ENCODE assay signal across 27 cellular contexts in genomic region chr5:177487975-177488374, GRCh38. TPM values are rescaled to one million over a fixed set of nuclear protein-coding genes. Genes with fewer than 3 reads are reported as not detected.
DNase-seq lines count a peak whose midpoint lies in the region; ATAC-seq, FAIRE-seq and TF ChIP-seq lines count a peak whose summit lies in the region.
"Had no signal": no experiment of that assay in that cellular context is flagged by ENCODE, and none has a peak within 500 bp of the region (broad histone marks: within the 10 kb centered on the region; RNA-seq: fewer than 3 reads in every experiment).

No MANE protein-coding gene starts in this region.

- no peak overlapping the region; the same call in 1 of the 2 replicates for H4K8ac ChIP-seq in H1 (ENCODE audit: extremely low read depth, insufficient read depth, low read length)

- H4K5ac ChIP-seq in H1 (ENCODE audit: insufficient read length, low read depth, low read length) = no peak overlapping the region

- H3K4me1 ChIP-seq in NT2/D1 (ENCODE audit: insufficient read depth, insufficient read length) (peaks cover 46% of the 10 kb centered on the region), H1 (replicated peaks in 1 of 4; ENCODE audit: control insufficient read depth in 3 of 4, insufficient read depth in 4 of 4, low read length in 3 of 4) (peaks cover 0 to 5% (median 3%) of the 10 kb centered on the region in 4 experiments; a peak in 5 of 7 replicates), thoracic aorta (ENCODE audit: control insufficient read depth in 1 of 2, low read depth in 2 of 2) (peaks cover 25 to 95% of the 10 kb centered on the region in 2 donors)
- H3K4me1 ChIP-seq: prostate gland had no signal

- TF ChIP-seq CTCF in H1 (IDR thresholded peaks at IDR 0.05; ENCODE audit: control extremely low read depth in 1 of 3, insufficient read depth in 1 of 3, low read depth in 1 of 3, low read length in 3 of 3) = peak in 1 of 3 experiments; percentile 37; a peak in 1 of 4 replicates
- no peak for TF ChIP-seq CTCF in thoracic aorta (IDR thresholded peaks at IDR 0.05)

- H3K27me3 ChIP-seq in NT2/D1 (ENCODE audit: insufficient read depth, insufficient read length) = no peaks in the 10 kb centered on the region
- H3K27me3 ChIP-seq in H1 (replicated peaks in 1 of 4; ENCODE audit: control insufficient read depth in 3 of 4, extremely low read depth in 1 of 4, insufficient read depth in 3 of 4, low read length in 3 of 4) = no peaks in the 10 kb centered on the region
- H3K27me3 ChIP-seq in thoracic aorta (replicated peaks; ENCODE audit: insufficient read depth) = no peaks in the 10 kb centered on the region

- POLR2A ChIA-PET in H1 (lab: Charles Lee; ENCODE audit: partially characterized antibody) = interaction anchor here (0.6 to 67.5 kb wide), 3 partner anchors 8 to 123 kb away, joined by 3 to 3349 read pairs (median 3349); partner anchors contain the start of genes DBN1, DOK3, PDLIM7 and PRR7

- no peak for FAIRE-seq in H1 (lab: Jason Lieb, UNC)

- H2AK5ac ChIP-seq in H1 (ENCODE audit: low read depth, low read length) = no peak overlapping the region

- 96% methylated on average over 15 of the region's 15 CpGs; no CpG with 5 or more reads in 1 of the 2 experiments for WGBS in H1 (ENCODE audit: extremely low coverage in 1 of 2, insufficient coverage in 1 of 2, insufficient read length in 1 of 2, insufficient replicate concordance in 2 of 2, low coverage in 1 of 2, low lambda C conversion rate in 2 of 2, missing lambda C conversion rate in 1 of 2), 2 experiments

- no peak; a peak in 1 of 4 replicates for TF ChIP-seq RAD21 in H1 (IDR thresholded peaks at IDR 0.05 in 1 of 2, conservative IDR thresholded peaks at IDR 0.05 in 1 of 2; ENCODE audit: low read depth in 2 of 2, low read length in 2 of 2)

- peaks cover 7 to 17% of the 10 kb centered on the region in 2 experiments for H4K20me1 ChIP-seq in H1 (replicated peaks in 1 of 2; ENCODE audit: control insufficient read depth in 1 of 2, insufficient read depth in 2 of 2, low read length in 2 of 2)

- peaks cover 7% of the 10 kb centered on the region; the same call in 1 of the 2 replicates for H3K79me1 ChIP-seq in H1 (ENCODE audit: low read depth, low read length)

- no peak overlapping the region for H3K27ac ChIP-seq in H1 (ENCODE audit: low read depth, low read length)
- peak overlapping the region; percentile 19 to 58 for H3K27ac ChIP-seq in thoracic aorta
- H3K27ac ChIP-seq: 22Rv1, HL-60, prostate gland had no signal

- H3K9ac ChIP-seq in NT2/D1 (ENCODE audit: insufficient read length, low read depth) (peak overlapping the region; percentile 32), H1 (replicated peaks in 1 of 4; ENCODE audit: extremely low read depth in 1 of 4, low read depth in 3 of 4, low read length in 3 of 4) (no peak overlapping the region)

- H3K4me3 ChIP-seq in NT2/D1 (ENCODE audit: insufficient read length, low read depth) (no peak overlapping the region), H1 (ENCODE audit: extremely low read depth in 1 of 4, insufficient read depth in 2 of 4, low read depth in 3 of 4, low read length in 4 of 4) (no peak overlapping the region), thoracic aorta (no peak overlapping the region)
- H3K4me3 ChIP-seq: prostate gland had no signal

- DNase-seq in NCI-H1092 treated with DMSO at 0.1 percent for 48 hours (lab: John Stamatoyannopoulos, UW) (peak; percentile 10), NCI-H1092 (lab: John Stamatoyannopoulos, UW) (no peak), NT2/D1 (ENCODE audit: low read depth, low spot score) (no peak), H1 (ENCODE audit: low read depth in 1 of 2, low spot score in 2 of 2) (no peak), thoracic aorta (ENCODE audit: low spot score) (no peak), putamen (ENCODE audit: low spot score) (no peak), superior temporal gyrus (ENCODE audit: extremely low spot score) (no peak)
- DNase-seq: activated CD4-positive, CD25-positive, alpha-beta regulatory T cell; activated CD8-positive, alpha-beta memory T cell treated with anti-CD3 and anti-CD28 coated beads for 24 hours; central memory CD4-positive, alpha-beta T cell; DMS79 treated with DMSO at 0.1 percent for 48 hours; effector memory CD4-positive, alpha-beta T cell; islet precursor cell; KG1; mammary epithelial cell; naive thymus-derived CD4-positive, alpha-beta T cell; NCI-H1436 treated with DMSO at 0.1 percent for 48 hours; NCI-H2227 treated with DMSO at 0.1 percent for 48 hours; SHP77; stimulated activated CD4-positive, alpha-beta T cell treated with anti-CD3 and anti-CD28 coated beads, Interleukin-12 subunit alpha, Interleukin-12 subunit beta, amount 100 ng/mL, for 4 hours; T-helper 2 cell; trophoblast cell had no signal

- H3K4me2 ChIP-seq in H1 (ENCODE audit: insufficient read depth in 1 of 2, low read depth in 2 of 2, low read length in 2 of 2) = no peak overlapping the region

- CTCF ChIA-PET in H1 (lab: Charles Lee; ENCODE audit: partially characterized antibody) = interaction anchor here (0.9 to 12.7 kb wide), 9 partner anchors 8 to 56 kb away, joined by 3 to 306 read pairs (median 7); partner anchors contain the start of genes DDX41, DOK3 and PDLIM7

- H2AFZ ChIP-seq in H1 (ENCODE audit: low read length) = no peak overlapping the region

- no peak overlapping the region for H2BK120ac ChIP-seq in H1 (replicated peaks; ENCODE audit: low read depth, low read length)

- H3K9me3 ChIP-seq in NT2/D1 (ENCODE audit: insufficient read depth, low read length) (no peaks in the 10 kb centered on the region), H1 (ENCODE audit: insufficient read depth in 2 of 2, low read depth in 1 of 2, low read length in 1 of 2) (no peaks in the 10 kb centered on the region), thoracic aorta (no peaks in the 10 kb centered on the region)
- H3K9me3 ChIP-seq: prostate gland had no signal

- no peak overlapping the region for H4K91ac ChIP-seq in H1 (replicated peaks; ENCODE audit: insufficient read length, low read length)

- no peak overlapping the region for H3K23ac ChIP-seq in H1 (ENCODE audit: insufficient read length)

- no peak overlapping the region for H2BK15ac ChIP-seq in H1 (ENCODE audit: low read length)

- no peak overlapping the region for H2BK20ac ChIP-seq in H1 (ENCODE audit: low read length)

- no peak overlapping the region for H3K56ac ChIP-seq in H1 (replicated peaks; ENCODE audit: insufficient read length, low read depth, low read length)

- ATAC-seq in thoracic aorta (ENCODE audit: insufficient number of reproducible peaks, low FRiP score, low read depth) = no peak
- no peak for ATAC-seq in GM21360 (IDR thresholded peaks at IDR 0.05; ENCODE audit: unreplicated experiment)
- ATAC-seq: naive thymus-derived CD4-positive, alpha-beta T cell; stimulated activated memory B cell treated with anti-CD40 and anti-IgM and Interleukin-4, amounts not matched to agents 10 μg/mL and 1 μg/mL and 100 μg/mL, for 72 hours had no signal

- H3K18ac ChIP-seq in H1 (ENCODE audit: extremely low read depth, low read length) = no peak overlapping the region

- H3K36me3 ChIP-seq in NT2/D1 (ENCODE audit: insufficient read depth, insufficient read length, low read length) (peaks cover 96% of the 10 kb centered on the region), H1 (ENCODE audit: control insufficient read depth in 2 of 4, insufficient read depth in 4 of 4, low read length in 3 of 4) (peaks cover 24 to 66% (median 47%) of the 10 kb centered on the region in 4 experiments), thoracic aorta (peaks cover 87% of the 10 kb centered on the region)

- TF ChIP-seq POLR2A in H1 (IDR thresholded peaks at IDR 0.05; ENCODE audit: control extremely low read depth in 1 of 2, low read depth in 2 of 2, low read length in 2 of 2) = peak in 1 of 2 experiments; percentile 13; a peak in 1 of 3 replicates

- H3K79me2 ChIP-seq in H1 (ENCODE audit: control insufficient read depth in 1 of 2, insufficient read depth in 2 of 2, low read length in 2 of 2) = no peaks in the 10 kb centered on the region

- H3K4ac ChIP-seq in H1 (replicated peaks; ENCODE audit: insufficient read length, low read depth, low read length) = no peak overlapping the region

- TF ChIP-seq EP300 in H1 (IDR thresholded peaks at IDR 0.05; ENCODE audit: borderline replicate concordance in 1 of 2, low read depth in 2 of 2, low read length in 2 of 2) = no peak

- H3K23me2 ChIP-seq in H1 (ENCODE audit: low read depth, low read length) = no peaks in the 10 kb centered on the region; the same call in 1 of the 2 replicates

- no peak overlapping the region for H2BK12ac ChIP-seq in H1 (ENCODE audit: low read depth, low read length)

- no peak overlapping the region for H3K14ac ChIP-seq in H1 (ENCODE audit: insufficient read length)

- no peak overlapping the region for H2BK5ac ChIP-seq in H1 (ENCODE audit: low read depth, low read length)

RNA-seq across cellular contexts. Expression of gene PDLIM7, which starts 9.4 kb away (rescaled TPM):
- 86.7 and 94.2 TPM in 2 replicates for total RNA-seq in H1 (2021; fragmentation: NEBNext Ultra II Directional; extraction: Animal tissue kit (Norgen Biotek cat#: 25700))
- 67.3 and 118 TPM in 2 replicates for polyA plus RNA-seq in H1 (2011; rRNA removed)
- polyA plus RNA-seq in H1 (2011; cell fraction: cytosol; rRNA removed) = 69.8 TPM
- 396 TPM for polyA plus RNA-seq in H1 (2011; cell fraction: nucleus; rRNA removed)
- polyA plus RNA-seq in H1 (2012, experiment 1 of 2) = 66.9 to 114 TPM (median 104 TPM) in 4 replicates
- polyA plus RNA-seq in H1 (2012, experiment 2 of 2) = 72.7 TPM
- 55.8 TPM for polyA plus RNA-seq in H1 (2013, experiment 1 of 2)
- 54.4 TPM for polyA plus RNA-seq in H1 (2013, experiment 2 of 2)
- 22.3 and 28.0 TPM in 2 replicates for polyA minus RNA-seq in H1 (2011; rRNA and poly(A)+ RNA removed)
- 53.7 TPM for polyA minus RNA-seq in H1 (2011; cell fraction: cytosol; rRNA and poly(A)+ RNA removed)
- polyA minus RNA-seq in H1 (2011; cell fraction: nucleus; rRNA and poly(A)+ RNA removed) = 149 TPM
- total RNA-seq in thoracic aorta = 100 to 1,000 TPM; 626 to 891 TPM

RNA-seq across cellular contexts. Expression of gene DBN1, which starts 14.5 kb away (rescaled TPM):
- 325 and 333 TPM in 2 replicates for total RNA-seq in H1 (2021; fragmentation: NEBNext Ultra II Directional; extraction: Animal tissue kit (Norgen Biotek cat#: 25700))
- 168 and 250 TPM in 2 replicates for polyA plus RNA-seq in H1 (2011; rRNA removed)
- 212 TPM for polyA plus RNA-seq in H1 (2011; cell fraction: cytosol; rRNA removed)
- polyA plus RNA-seq in H1 (2011; cell fraction: nucleus; rRNA removed) = 1,074 TPM
- polyA plus RNA-seq in H1 (2012, experiment 1 of 2) = 188 to 314 TPM (median 284 TPM) in 4 replicates
- 241 TPM for polyA plus RNA-seq in H1 (2012, experiment 2 of 2)
- polyA plus RNA-seq in H1 (2013, experiment 1 of 2) = 332 TPM
- polyA plus RNA-seq in H1 (2013, experiment 2 of 2) = 350 TPM
- polyA minus RNA-seq in H1 (2011; rRNA and poly(A)+ RNA removed) = 120 and 154 TPM in 2 replicates
- 133 TPM for polyA minus RNA-seq in H1 (2011; cell fraction: cytosol; rRNA and poly(A)+ RNA removed)
- 288 TPM for polyA minus RNA-seq in H1 (2011; cell fraction: nucleus; rRNA and poly(A)+ RNA removed)
- 100 to 1,000 TPM in 1 of 2 donors, 10 to 100 TPM in 1; 91.2 to 132 TPM for total RNA-seq in thoracic aorta

RNA-seq across cellular contexts. Expression of gene DOK3, which starts 21.7 kb away (rescaled TPM):
- 6.4 and 8.6 TPM in 2 replicates for total RNA-seq in H1 (2021; fragmentation: NEBNext Ultra II Directional; extraction: Animal tissue kit (Norgen Biotek cat#: 25700))
- polyA plus RNA-seq in H1 (2011; rRNA removed) = 4.2 and 6.3 TPM in 2 replicates
- 4.7 TPM for polyA plus RNA-seq in H1 (2011; cell fraction: cytosol; rRNA removed)
- polyA plus RNA-seq in H1 (2011; cell fraction: nucleus; rRNA removed) = 28.3 TPM
- polyA plus RNA-seq in H1 (2012, experiment 1 of 2) = 5.7 to 10.5 TPM (median 6.6 TPM) in 4 replicates
- 3.0 TPM for polyA plus RNA-seq in H1 (2012, experiment 2 of 2)
- polyA plus RNA-seq in H1 (2013, experiment 1 of 2) = 5.7 TPM
- 5.5 TPM for polyA plus RNA-seq in H1 (2013, experiment 2 of 2)
- polyA minus RNA-seq in H1 (2011; rRNA and poly(A)+ RNA removed) = 1.3 and 3.3 TPM in 2 replicates
- 0.73 TPM for polyA minus RNA-seq in H1 (2011; cell fraction: cytosol; rRNA and poly(A)+ RNA removed)
- 7.3 TPM for polyA minus RNA-seq in H1 (2011; cell fraction: nucleus; rRNA and poly(A)+ RNA removed)
- 10 to 100 TPM; 20.5 to 35.6 TPM for total RNA-seq in thoracic aorta

RNA-seq across cellular contexts. Expression of gene DDX41, which starts 28.8 kb away (rescaled TPM):
- total RNA-seq in H1 (2021; fragmentation: NEBNext Ultra II Directional; extraction: Animal tissue kit (Norgen Biotek cat#: 25700)) = 101 and 102 TPM in 2 replicates
- 135 and 187 TPM in 2 replicates for polyA plus RNA-seq in H1 (2011; rRNA removed)
- 198 TPM for polyA plus RNA-seq in H1 (2011; cell fraction: cytosol; rRNA removed)
- polyA plus RNA-seq in H1 (2011; cell fraction: nucleus; rRNA removed) = 361 TPM
- polyA plus RNA-seq in H1 (2012, experiment 1 of 2) = 72.1 to 148 TPM (median 142 TPM) in 4 replicates
- 81.7 TPM for polyA plus RNA-seq in H1 (2012, experiment 2 of 2)
- 72.4 TPM for polyA plus RNA-seq in H1 (2013, experiment 1 of 2)
- polyA plus RNA-seq in H1 (2013, experiment 2 of 2) = 70.9 TPM
- 105 and 106 TPM in 2 replicates for polyA minus RNA-seq in H1 (2011; rRNA and poly(A)+ RNA removed)
- polyA minus RNA-seq in H1 (2011; cell fraction: cytosol; rRNA and poly(A)+ RNA removed) = 142 TPM
- 80.9 TPM for polyA minus RNA-seq in H1 (2011; cell fraction: nucleus; rRNA and poly(A)+ RNA removed)
- 100 to 1,000 TPM in 1 of 2 donors, 10 to 100 TPM in 1; 53.7 to 138 TPM for total RNA-seq in thoracic aorta

RNA-seq across cellular contexts. Expression of gene PRR7, which starts 41.4 kb away (rescaled TPM):
- total RNA-seq in H1 (2021; fragmentation: NEBNext Ultra II Directional; extraction: Animal tissue kit (Norgen Biotek cat#: 25700)) = 8.0 and 8.6 TPM in 2 replicates
- polyA plus RNA-seq in H1 (2011; rRNA removed) = 11.8 and 23.1 TPM in 2 replicates
- polyA plus RNA-seq in H1 (2011; cell fraction: cytosol; rRNA removed) = 11.7 TPM
- polyA plus RNA-seq in H1 (2011; cell fraction: nucleus; rRNA removed) = 12.5 TPM
- polyA plus RNA-seq in H1 (2012, experiment 1 of 2) = 0.79 to 4.9 TPM (median 4.9 TPM) in 4 replicates
- polyA plus RNA-seq in H1 (2012, experiment 2 of 2) = 2.8 TPM
- 5.2 TPM for polyA plus RNA-seq in H1 (2013, experiment 1 of 2)
- polyA plus RNA-seq in H1 (2013, experiment 2 of 2) = 4.9 TPM
- 0.12 and 0.13 TPM in 2 replicates for polyA minus RNA-seq in H1 (2011; rRNA and poly(A)+ RNA removed)
- polyA minus RNA-seq in H1 (2011; cell fraction: cytosol; rRNA and poly(A)+ RNA removed) = 5.2 TPM
- polyA minus RNA-seq in H1 (2011; cell fraction: nucleus; rRNA and poly(A)+ RNA removed) = 7.5 TPM
- total RNA-seq in thoracic aorta = 10 to 100 TPM in 1 of 2 donors, 1 to 10 TPM in 1; 4.1 to 11.0 TPM
